ENCODE assay signal across 20 cellular contexts in genomic region chr3:137990427-137990826, GRCh38. TPM values are rescaled to one million over a fixed set of nuclear protein-coding genes. Genes with fewer than 3 reads are reported as not detected.
"Had no signal": no experiment of that assay in that cellular context is flagged by ENCODE, and none has a peak within 500 bp of the region (broad histone marks: within the 10 kb centered on the region; RNA-seq: fewer than 3 reads in every experiment).

No MANE protein-coding gene starts in this region.

- H3K9me3 ChIP-seq: SJSA1 had no signal

- H3K4me3 ChIP-seq: SJSA1, SK-N-MC had no signal

- H3K27me3 ChIP-seq: SJSA1 had no signal

- H3K36me3 ChIP-seq: SJSA1 had no signal

- H3K4me1 ChIP-seq: SJSA1 had no signal

- DNase-seq: KBM-7, MM.1S, NCI-H1092 treated with DMSO at 0.1 percent for 48 hours, NCI-H1436, NCI-H187, NCI-H2029, NCI-H2081 treated with DMSO at 0.1 percent for 48 hours, NCI-H2171, NCI-H345, NCI-H446 treated with DMSO at 0.1 percent for 48 hours, NCI-H524, NCI-H526 treated with DMSO at 0.1 percent for 48 hours, NCI-H774, Right ventricle myocardium superior, SIG-M5 had no signal

- H3K27ac ChIP-seq: HL-60, SJSA1, SK-N-MC had no signal

RNA-seq across cellular contexts. Expression of gene CLDN18, which starts 19.5 kb away (rescaled TPM):
- total RNA-seq: Right ventricle myocardium superior; RPMI7951; SJSA1; T-helper 1 cell treated with Interleukin-12 subunit alpha and Interleukin-12 subunit beta and Interleukin-4 antibody, amounts not matched to agents 30 ng/mL and 1 ng/mL, for 36 hours had no signal
